19 cellular contexts compared by ENCODE assay signal in the genomic region with DNA sequence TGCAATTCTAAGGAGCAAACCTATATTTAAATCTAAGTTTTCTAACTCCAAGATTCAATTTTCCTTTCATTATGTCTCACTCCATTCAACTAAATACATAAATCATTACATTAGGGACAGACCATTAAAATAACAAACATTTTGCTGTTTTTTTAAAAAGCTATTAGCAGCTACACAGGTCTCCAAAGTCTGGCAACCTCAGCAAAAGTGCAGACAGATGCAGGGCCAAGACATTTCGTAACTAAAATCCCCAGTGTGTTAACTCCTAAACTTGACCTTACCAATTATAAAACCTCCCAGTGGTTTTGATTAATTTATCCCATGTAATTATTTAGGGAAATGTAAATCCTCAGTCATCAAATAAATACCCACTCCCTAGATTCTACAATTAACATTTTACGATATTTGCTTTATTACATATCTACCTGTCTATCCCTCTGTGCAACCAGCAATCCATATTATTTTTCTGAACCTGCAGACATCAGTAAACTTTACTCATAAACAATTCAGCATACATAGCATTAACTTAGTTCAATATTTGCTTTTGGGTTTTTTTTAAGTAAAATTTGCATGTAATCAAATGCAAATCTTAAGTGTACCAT.
"Had no signal": no experiment of that assay in that cellular context is flagged by ENCODE, and none has a peak within 500 bp of the region (broad histone marks: within the 10 kb centered on the region; RNA-seq: fewer than 3 reads in every experiment).

No MANE protein-coding gene starts in this region.

- H3K27ac ChIP-seq: colonic mucosa, foreskin keratinocyte, pancreas, suprapubic skin, tibial nerve had no signal

- DNase-seq: colonic mucosa; dermis blood vessel endothelial cell; endodermal cell; erythroblast; foreskin keratinocyte; immature natural killer cell; kidney; left cardiac atrium; mesendoderm; naive B cell; occipital lobe; pancreas; right cardiac atrium; stimulated activated CD4-positive, alpha-beta T cell treated with anti-CD3 and anti-CD28 coated beads, Interleukin-2, amount 100 ng/mL, for 48 hours; stimulated activated naive CD4-positive, alpha-beta T cell treated with Interleukin-2 at 50 U/mL for 16 hours had no signal

- H3K9me3 ChIP-seq: colonic mucosa, pancreas, suprapubic skin, tibial nerve had no signal

- ATAC-seq: foreskin keratinocyte, left cardiac atrium, right cardiac atrium had no signal

- H3K36me3 ChIP-seq: colonic mucosa, pancreas, suprapubic skin, tibial nerve had no signal

- H3K4me1 ChIP-seq: colonic mucosa, foreskin keratinocyte, pancreas, suprapubic skin, tibial nerve had no signal

- H3K27me3 ChIP-seq: colonic mucosa, pancreas, suprapubic skin, tibial nerve had no signal

- FAIRE-seq: endothelial cell of umbilical vein, kidney, pancreas had no signal

- H3K4me3 ChIP-seq: colonic mucosa, pancreas, smooth muscle cell, suprapubic skin, tibial nerve had no signal
